8 cellular contexts compared by ENCODE assay signal in the genomic region with DNA sequence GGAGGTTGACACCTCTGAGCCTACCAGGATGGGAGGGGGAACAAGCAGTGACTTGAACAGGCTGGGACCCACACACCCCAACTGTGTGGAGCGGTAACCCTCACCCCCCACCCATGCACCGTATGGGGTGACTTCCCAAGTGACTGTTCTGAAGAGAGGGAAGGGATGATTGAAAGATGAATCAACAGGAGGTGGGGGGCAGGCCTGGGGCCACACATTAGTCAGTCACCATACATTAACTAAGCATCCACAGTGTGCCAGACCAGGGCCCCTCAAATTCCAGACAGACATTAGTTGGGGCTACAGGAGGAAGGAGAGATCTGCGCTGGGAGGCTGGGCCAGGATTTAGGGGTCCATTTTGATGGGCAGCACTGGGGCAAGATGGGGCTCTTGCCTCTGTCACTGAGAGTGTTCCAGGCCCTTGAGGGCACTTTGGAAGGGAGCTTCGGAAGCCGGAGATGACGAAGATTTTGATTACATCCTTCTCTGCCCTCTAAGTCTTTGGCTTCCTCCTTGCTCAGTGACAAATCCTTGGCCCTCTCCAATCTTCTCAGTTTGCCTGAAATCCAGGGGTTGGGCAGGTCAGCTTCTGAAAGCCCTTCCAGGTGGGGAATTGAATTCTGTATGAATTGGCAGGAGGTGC. TPM values are rescaled to one million over a fixed set of nuclear protein-coding genes. Genes with fewer than 3 reads are reported as not detected.
DNase-seq lines count a peak whose midpoint lies in the region; ATAC-seq and TF ChIP-seq lines count a peak whose summit lies in the region.

No MANE protein-coding gene starts in this region.

- CTCF ChIA-PET in activated naive CD4-positive, alpha-beta T cell treated with anti-CD3 and anti-CD28 coated beads for 36 hours (lab: Charles Lee) = interaction anchor here (0.7 to 2.6 kb wide), 12 partner anchors 14 to 319 kb away, joined by 3 to 19 read pairs (median 4); a partner anchor contains a TSS

- H3K9me3 ChIP-seq in thoracic aorta = no peaks in the 10 kb centered on the region

- H3K4me3 ChIP-seq in kidney epithelial cell (ENCODE audit: low read depth, low read length) = peak overlapping the region; percentile 68
- H3K4me3 ChIP-seq in thoracic aorta = peak overlapping the region; percentile 76

- peaks cover 32% of the 10 kb centered on the region for H3K4me1 Mint-ChIP-seq in activated naive CD4-positive, alpha-beta T cell treated with anti-CD3 and anti-CD28 coated beads for 36 hours (ENCODE audit: low read depth)
- peaks cover 40% of the 10 kb centered on the region for H3K4me1 Mint-ChIP-seq in activated T-helper 1 cell treated with anti-CD3 and anti-CD28 coated beads, Interleukin-12 subunit alpha, Interleukin-12 subunit beta, Interleukin-2, Interleukin-4 antibody, amounts not matched to agents 30 ng/mL and 10 ng/mL and 1 ng/mL, durations not matched to agents 14 hours and 24 hours and 36 hours (ENCODE audit: low read depth)

- H3K27me3 ChIP-seq in kidney epithelial cell (ENCODE audit: control insufficient read depth, insufficient read depth, low read length) (no peaks in the 10 kb centered on the region), thoracic aorta (replicated peaks; ENCODE audit: insufficient read depth) (no peaks in the 10 kb centered on the region)

- H3K4me1 ChIP-seq in thoracic aorta (ENCODE audit: control insufficient read depth in 1 of 2, low read depth in 2 of 2) = peaks cover 16 to 39% of the 10 kb centered on the region in 2 donors

- ATAC-seq in thoracic aorta (ENCODE audit: insufficient number of reproducible peaks, low FRiP score, low read depth) (no peak), HG03175 (IDR thresholded peaks at IDR 0.05; ENCODE audit: unreplicated experiment) (no peak)

- DNase-seq in activated naive CD4-positive, alpha-beta T cell treated with anti-CD3 and anti-CD28 coated beads for 36 hours = peak; percentile 58
- DNase-seq in activated naive CD4-positive, alpha-beta T cell treated with Interleukin-2 at 50 U/mL for 16 hours = no peak
- no peak for DNase-seq in activated T-helper 1 cell treated with anti-CD3 and anti-CD28 coated beads, Interleukin-12 subunit alpha, Interleukin-12 subunit beta, Interleukin-2, Interleukin-4 antibody, amounts not matched to agents 30 ng/mL and 10 ng/mL and 1 ng/mL, durations not matched to agents 14 hours and 24 hours and 36 hours (ENCODE audit: low spot score)
- DNase-seq in kidney epithelial cell (ENCODE audit: low read depth) = no peak
- no peak for DNase-seq in thoracic aorta (ENCODE audit: low spot score)
- DNase-seq in NCI-H1436 treated with DMSO at 0.1 percent for 48 hours (lab: John Stamatoyannopoulos, UW) = no peak
- no peak for DNase-seq in SK-N-DZ (ENCODE audit: low spot score)

- TF ChIP-seq CTCF in kidney epithelial cell (IDR thresholded peaks at IDR 0.05; ENCODE audit: insufficient read depth, low read length, poor library complexity, severe bottlenecking) (no peak), thoracic aorta (IDR thresholded peaks at IDR 0.05) (no peak)

- intact Hi-C loops in activated naive CD4-positive, alpha-beta T cell treated with anti-CD3 and anti-CD28 coated beads for 36 hours (cut with micrococcal nuclease) = loop anchor here (2.0 to 5.0 kb wide), 4 partner anchors 210 to 550 kb away; a partner anchor contains a TSS
- intact Hi-C loops in activated T-helper 1 cell treated with anti-CD3 and anti-CD28 coated beads, Interleukin-12 subunit alpha, Interleukin-12 subunit beta, Interleukin-2, Interleukin-4 antibody, amounts not matched to agents 30 ng/mL and 10 ng/mL and 1 ng/mL, durations not matched to agents 14 hours and 24 hours and 36 hours (cut with micrococcal nuclease) = loop anchor here (1.0 to 10.0 kb wide), 3 partner anchors 130 to 863 kb away; a partner anchor contains a TSS

- H3K4me3 Mint-ChIP-seq in activated naive CD4-positive, alpha-beta T cell treated with anti-CD3 and anti-CD28 coated beads for 36 hours = peak overlapping the region; percentile 79
- H3K4me3 Mint-ChIP-seq in activated T-helper 1 cell treated with anti-CD3 and anti-CD28 coated beads, Interleukin-12 subunit alpha, Interleukin-12 subunit beta, Interleukin-2, Interleukin-4 antibody, amounts not matched to agents 30 ng/mL and 10 ng/mL and 1 ng/mL, durations not matched to agents 14 hours and 24 hours and 36 hours = peak overlapping the region; percentile 92

- peak overlapping the region; percentile 88 to 92 for H3K27ac ChIP-seq in thoracic aorta

- peaks cover 2% of the 10 kb centered on the region for H3K36me3 ChIP-seq in kidney epithelial cell (ENCODE audit: control insufficient read depth, insufficient read depth, low read length)
- peaks cover 11% of the 10 kb centered on the region for H3K36me3 ChIP-seq in thoracic aorta

- H3K36me3 Mint-ChIP-seq in activated naive CD4-positive, alpha-beta T cell treated with anti-CD3 and anti-CD28 coated beads for 36 hours (ENCODE audit: low read depth) = peaks cover 3% of the 10 kb centered on the region
- no peaks in the 10 kb centered on the region for H3K36me3 Mint-ChIP-seq in activated T-helper 1 cell treated with anti-CD3 and anti-CD28 coated beads, Interleukin-12 subunit alpha, Interleukin-12 subunit beta, Interleukin-2, Interleukin-4 antibody, amounts not matched to agents 30 ng/mL and 10 ng/mL and 1 ng/mL, durations not matched to agents 14 hours and 24 hours and 36 hours (ENCODE audit: low read depth)

- H3K9me3 Mint-ChIP-seq in activated naive CD4-positive, alpha-beta T cell treated with anti-CD3 and anti-CD28 coated beads for 36 hours = no peaks in the 10 kb centered on the region
- no peaks in the 10 kb centered on the region for H3K9me3 Mint-ChIP-seq in activated T-helper 1 cell treated with anti-CD3 and anti-CD28 coated beads, Interleukin-12 subunit alpha, Interleukin-12 subunit beta, Interleukin-2, Interleukin-4 antibody, amounts not matched to agents 30 ng/mL and 10 ng/mL and 1 ng/mL, durations not matched to agents 14 hours and 24 hours and 36 hours

- H3K27ac Mint-ChIP-seq in activated naive CD4-positive, alpha-beta T cell treated with anti-CD3 and anti-CD28 coated beads for 36 hours = no peak overlapping the region
- no peak overlapping the region for H3K27ac Mint-ChIP-seq in activated T-helper 1 cell treated with anti-CD3 and anti-CD28 coated beads, Interleukin-12 subunit alpha, Interleukin-12 subunit beta, Interleukin-2, Interleukin-4 antibody, amounts not matched to agents 30 ng/mL and 10 ng/mL and 1 ng/mL, durations not matched to agents 14 hours and 24 hours and 36 hours

- H3K27me3 Mint-ChIP-seq in activated naive CD4-positive, alpha-beta T cell treated with anti-CD3 and anti-CD28 coated beads for 36 hours (ENCODE audit: low read depth) = no peaks in the 10 kb centered on the region
- H3K27me3 Mint-ChIP-seq in activated T-helper 1 cell treated with anti-CD3 and anti-CD28 coated beads, Interleukin-12 subunit alpha, Interleukin-12 subunit beta, Interleukin-2, Interleukin-4 antibody, amounts not matched to agents 30 ng/mL and 10 ng/mL and 1 ng/mL, durations not matched to agents 14 hours and 24 hours and 36 hours (ENCODE audit: insufficient read depth) = no peaks in the 10 kb centered on the region

RNA-seq across cellular contexts. Expression of a gene that starts 1.0 kb away (rescaled TPM):
- 10 to 100 TPM; 46.2 to 47.6 TPM for total RNA-seq in activated naive CD4-positive, alpha-beta T cell treated with anti-CD3 and anti-CD28 coated beads for 36 hours
- 10.2 and 13.7 TPM in 2 replicates for total RNA-seq in activated T-helper 1 cell treated with anti-CD3 and anti-CD28 coated beads, Interleukin-12 subunit alpha, Interleukin-12 subunit beta, Interleukin-2, Interleukin-4 antibody, amounts not matched to agents 30 ng/mL and 10 ng/mL and 1 ng/mL, durations not matched to agents 14 hours and 24 hours and 36 hours
- total RNA-seq in kidney epithelial cell (51.7 and 55.4 TPM in 2 replicates), thoracic aorta (100 to 1,000 TPM; 632 to 946 TPM)
- polyA plus RNA-seq in SK-N-DZ (2014; cell fraction: cytosol; rRNA removed) = 14.0 and 14.8 TPM in 2 replicates
- 28.4 and 31.0 TPM in 2 replicates for polyA plus RNA-seq in SK-N-DZ (2014; cell fraction: nucleus; rRNA removed)

RNA-seq across cellular contexts. Expression of a gene that starts 25.3 kb away (rescaled TPM):
- total RNA-seq in activated naive CD4-positive, alpha-beta T cell treated with anti-CD3 and anti-CD28 coated beads for 36 hours = 10 to 100 TPM in 1 of 2 experiments, 1 to 10 TPM in 1; 9.3 to 11.0 TPM
- total RNA-seq in activated T-helper 1 cell treated with anti-CD3 and anti-CD28 coated beads, Interleukin-12 subunit alpha, Interleukin-12 subunit beta, Interleukin-2, Interleukin-4 antibody, amounts not matched to agents 30 ng/mL and 10 ng/mL and 1 ng/mL, durations not matched to agents 14 hours and 24 hours and 36 hours = 6.4 and 9.8 TPM in 2 replicates
- total RNA-seq in kidney epithelial cell (55.2 and 60.4 TPM in 2 replicates), thoracic aorta (1,000 to 10,000 TPM in 1 of 2 donors, 100 to 1,000 TPM in 1; 453 to 1,695 TPM)
- 29.5 and 57.4 TPM in 2 replicates for polyA plus RNA-seq in SK-N-DZ (2014; cell fraction: cytosol; rRNA removed)
- 34.0 and 36.9 TPM in 2 replicates for polyA plus RNA-seq in SK-N-DZ (2014; cell fraction: nucleus; rRNA removed)

RNA-seq across cellular contexts. Expression of a gene that starts 40.7 kb away (rescaled TPM):
- under 1 TPM; 0.12 to 0.17 TPM for total RNA-seq in activated naive CD4-positive, alpha-beta T cell treated with anti-CD3 and anti-CD28 coated beads for 36 hours
- total RNA-seq in activated T-helper 1 cell treated with anti-CD3 and anti-CD28 coated beads, Interleukin-12 subunit alpha, Interleukin-12 subunit beta, Interleukin-2, Interleukin-4 antibody, amounts not matched to agents 30 ng/mL and 10 ng/mL and 1 ng/mL, durations not matched to agents 14 hours and 24 hours and 36 hours = 0.17 TPM in 1 of 2 replicates, not detected in the other
- 5.5 and 5.6 TPM in 2 replicates for total RNA-seq in kidney epithelial cell
- total RNA-seq in thoracic aorta = 1 to 10 TPM; 2.3 to 4.1 TPM
- 8.2 and 9.5 TPM in 2 replicates for polyA plus RNA-seq in SK-N-DZ (2014; cell fraction: cytosol; rRNA removed)
- polyA plus RNA-seq in SK-N-DZ (2014; cell fraction: nucleus; rRNA removed) = 10.4 and 14.3 TPM in 2 replicates

RNA-seq across cellular contexts. Expression of a gene that starts 58.2 kb away (rescaled TPM):
- total RNA-seq in activated naive CD4-positive, alpha-beta T cell treated with anti-CD3 and anti-CD28 coated beads for 36 hours = not detected
- not detected in 2 replicates for total RNA-seq in activated T-helper 1 cell treated with anti-CD3 and anti-CD28 coated beads, Interleukin-12 subunit alpha, Interleukin-12 subunit beta, Interleukin-2, Interleukin-4 antibody, amounts not matched to agents 30 ng/mL and 10 ng/mL and 1 ng/mL, durations not matched to agents 14 hours and 24 hours and 36 hours
- total RNA-seq in kidney epithelial cell = 0.46 and 0.48 TPM in 2 replicates
- not detected for total RNA-seq in thoracic aorta
- polyA plus RNA-seq in SK-N-DZ (2014; cell fraction: cytosol; rRNA removed) = 13.6 and 14.3 TPM in 2 replicates
- polyA plus RNA-seq in SK-N-DZ (2014; cell fraction: nucleus; rRNA removed) = 22.7 and 26.2 TPM in 2 replicates

Comparison
In these comparisons a context has a peak if more than half of its experiments do, and no peak if none do; other contexts are left out.
1. RNA of a gene that starts 1.0 kb away (total RNA-seq): 632 to 946 TPM in thoracic aorta; 51.7 to 55.4 TPM in kidney epithelial cell, 46.2 to 47.6 TPM in activated naive CD4-positive, alpha-beta T cell treated with anti-CD3 and anti-CD28 coated beads for 36 hours and 10.2 to 13.7 TPM in activated T-helper 1 cell treated with anti-CD3 and anti-CD28 coated beads, Interleukin-12 subunit alpha, Interleukin-12 subunit beta, Interleukin-2, Interleukin-4 antibody, amounts not matched to agents 30 ng/mL and 10 ng/mL and 1 ng/mL, durations not matched to agents 14 hours and 24 hours and 36 hours; every median in the first group is over 10 times any median in the second.